Comparison of ENCODE assay signal across 32 cellular contexts in the genomic region with DNA sequence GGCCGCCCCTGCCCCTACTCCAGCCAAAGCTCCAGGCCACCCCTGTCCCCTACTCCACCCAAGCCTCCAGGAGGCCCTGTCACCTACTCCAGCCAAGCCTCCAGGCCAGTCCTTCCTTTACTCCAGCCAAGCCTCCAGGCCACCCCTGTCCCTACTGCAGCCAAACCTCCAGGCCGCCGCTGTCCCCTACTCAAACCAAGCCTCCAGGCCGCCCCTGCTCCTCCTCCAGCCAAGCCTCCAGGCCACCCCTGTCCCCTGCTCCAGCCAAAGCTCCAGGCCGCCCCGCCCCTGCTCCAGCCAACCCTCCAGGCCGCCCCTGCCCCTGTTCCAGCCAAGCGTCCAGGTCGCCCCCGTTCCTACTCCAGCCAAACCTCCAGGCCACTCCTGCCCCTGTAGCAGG. TPM values are rescaled to one million over a fixed set of nuclear protein-coding genes. Genes with fewer than 3 reads are reported as not detected.
A peak's percentile ranks its signal among the peaks of the same experiment; 100 is the strongest.
DNase-seq lines count a peak whose midpoint lies in the region; ATAC-seq, FAIRE-seq and TF ChIP-seq lines count a peak whose summit lies in the region.
"Had no signal": no experiment of that assay in that cellular context is flagged by ENCODE, and none has a peak within 500 bp of the region (broad histone marks: within the 10 kb centered on the region; RNA-seq: fewer than 3 reads in every experiment).

No MANE protein-coding gene starts in this region.

- H2AFZ ChIP-seq in GM12878 (ENCODE audit: control insufficient read depth, low read depth, low read length) (no peak overlapping the region), neuronal stem cell (ENCODE audit: low read length) (peak overlapping the region; percentile 64)
- H2AFZ ChIP-seq: PC-9 had no signal

- no peak overlapping the region for H3K4me3 ChIP-seq in Caco-2 (ENCODE audit: low read depth, low read length)
- H3K4me3 ChIP-seq in GM12878: no peak overlapping the region
- H3K4me3 ChIP-seq in neuronal stem cell (ENCODE audit: low read length in 2 of 2): no peak overlapping the region
- H3K4me3 ChIP-seq: coronary artery, PC-9, prostate gland had no signal

- H2BK12ac ChIP-seq in neuronal stem cell (ENCODE audit: low read length): no peak overlapping the region

- H3K9me3 ChIP-seq in Caco-2: no peaks in the 10 kb centered on the region
- H3K9me3 ChIP-seq in GM12878 (replicated peaks; ENCODE audit: control insufficient read depth, insufficient read depth, low read length): no peaks in the 10 kb centered on the region
- H3K9me3 ChIP-seq in neuronal stem cell (replicated peaks in 1 of 2; ENCODE audit: control insufficient read depth in 2 of 2, insufficient read depth in 1 of 2, low read depth in 1 of 2, low read length in 2 of 2): no peaks in the 10 kb centered on the region
- H3K9me3 ChIP-seq: prostate gland had no signal

- H2BK15ac ChIP-seq in neuronal stem cell (ENCODE audit: low read length): no peak overlapping the region

- in situ Hi-C loops in GM12878 (cut with MboI): no loop called here
- in situ Hi-C loops in G401 (cut with HindIII; ENCODE audit: low sequenced_read_pairs): no loop called here

- RAD21 ChIA-PET in GM12878 (lab: Charles Lee; ENCODE audit: unreplicated experiment): no interaction called here

- CTCF ChIA-PET in Caco-2 (lab: Charles Lee): no interaction called here
- CTCF ChIA-PET in GM12878 (lab: Yijun Ruan, JAX): no interaction called here

- H2BK120ac ChIP-seq in neuronal stem cell (ENCODE audit: low read depth, low read length): no peak overlapping the region

- no peaks in the 10 kb centered on the region for H3K79me1 ChIP-seq in neuronal stem cell (ENCODE audit: low read depth, low read length)

- no peak overlapping the region for H3K23ac ChIP-seq in neuronal stem cell (ENCODE audit: low read depth, low read length, poor library complexity)

- TF ChIP-seq CTCF in Caco-2 (IDR thresholded peaks at IDR 0.05; ENCODE audit: insufficient read depth in 1 of 2, low read depth in 1 of 2, low read length in 1 of 2, severe bottlenecking in 1 of 2, unreplicated experiment in 1 of 2): no peak
- no peak for TF ChIP-seq CTCF in GM12878 (IDR thresholded peaks at IDR 0.05 in 2 of 3, conservative IDR thresholded peaks at IDR 0.05 in 1 of 3; ENCODE audit: control insufficient read depth in 2 of 3, extremely low read depth in 1 of 3, insufficient read depth in 1 of 3, low read depth in 3 of 3, low read length in 3 of 3)

- peaks cover under 1% of the 10 kb centered on the region for H3K36me3 Mint-ChIP-seq in Caco-2 (ENCODE audit: insufficient read depth, unreplicated experiment)
- H3K36me3 Mint-ChIP-seq: activated naive CD8-positive, alpha-beta T cell; type B pancreatic cell had no signal

- TF ChIP-seq POLR2A in GM12878 (IDR thresholded peaks at IDR 0.05; ENCODE audit: low read depth, low read length): no peak

- TF ChIP-seq RAD21 in GM12878 (IDR thresholded peaks at IDR 0.05; ENCODE audit: insufficient read depth, low read depth, low read length): no peak

- SMC1A ChIA-PET in GM12878 (lab: Charles Lee; ENCODE audit: uncharacterized antibody, unreplicated experiment): no interaction called here

- H3K14ac ChIP-seq in neuronal stem cell (ENCODE audit: low read length): peak overlapping the region; percentile 21

- H4K8ac ChIP-seq in neuronal stem cell (ENCODE audit: low read depth, low read length): no peak overlapping the region

- H3K4me2 ChIP-seq in GM12878 (ENCODE audit: control insufficient read depth, insufficient read depth): no peak overlapping the region
- H3K4me2 ChIP-seq in neuronal stem cell (ENCODE audit: insufficient read depth, low read length, poor library complexity, severe bottlenecking): no peak overlapping the region
- H3K4me2 ChIP-seq: PC-9 had no signal

- ATAC-seq in GM19397 (IDR thresholded peaks at IDR 0.05; ENCODE audit: unreplicated experiment): peak; percentile 11
- ATAC-seq in GM12878: peak; percentile 37
- ATAC-seq: left lobe of liver had no signal

- H3K9ac ChIP-seq in GM12878 (ENCODE audit: control insufficient read depth, insufficient read depth, low read length) (no peak overlapping the region), neuronal stem cell (ENCODE audit: low read depth, low read length, poor library complexity) (peak overlapping the region; percentile 60)

- H4K20me1 ChIP-seq in GM12878 (ENCODE audit: control insufficient read depth, insufficient read depth): no peaks in the 10 kb centered on the region

- DNase-seq in Caco-2: no peak
- no peak for DNase-seq in GM12878 (ENCODE audit: low read depth, low spot score)
- DNase-seq in neuronal stem cell (ENCODE audit: low spot score): no peak
- no peak for DNase-seq in mesenteric fat pad (ENCODE audit: low spot score)
- DNase-seq in D341Med (ENCODE audit: low spot score): no peak
- DNase-seq in G401 (ENCODE audit: low spot score): no peak
- DNase-seq: activated CD4-positive, alpha-beta T cell treated with anti-CD3 and anti-CD28 coated beads, Interleukin-2, amount 10 ng/mL, durations not matched to agents 24 days and 14 days; activated effector memory CD4-positive, alpha-beta T cell treated with anti-CD3 and anti-CD28 coated beads, Interleukin-2, amount 50 U/mL, for 16 hours; C1 segment of cervical spinal cord; COR-L47; DMS79; effector memory CD4-positive, alpha-beta T cell; HCEC 1CT; Karpas-422; NCI-H2029 treated with DMSO at 0.1 percent for 48 hours; NCI-H524; nucleus accumbens; PC-9; SHP77 treated with DMSO at 0.1 percent for 48 hours; stimulated activated CD4-positive, alpha-beta T cell treated with anti-CD3 and anti-CD28 coated beads, Interleukin-4, amount 100 ng/mL, for 1 hour; substantia nigra; T-helper 9 cell; WERI-Rb-1 had no signal

- 66% methylated on average over 9 of the region's 10 CpGs for WGBS in GM12878 (ENCODE audit: insufficient coverage, insufficient replicate concordance, low lambda C conversion rate, missing lambda C conversion rate)
- no CpG with 5 or more reads among the region's 10 CpGs for WGBS in neuronal stem cell (ENCODE audit: extremely low coverage in 2 of 2, insufficient read length in 2 of 2, insufficient replicate concordance in 1 of 2), 2 donors

- no peak for TF ChIP-seq EP300 in GM12878 (IDR thresholded peaks at IDR 0.05; ENCODE audit: borderline replicate concordance in 1 of 2, control insufficient read depth in 1 of 2, low read depth in 2 of 2, low read length in 2 of 2)

- H3K4me1 Mint-ChIP-seq in Caco-2 (ENCODE audit: low read depth, unreplicated experiment): no peaks in the 10 kb centered on the region

- no peaks in the 10 kb centered on the region for H3K4me1 ChIP-seq in Caco-2
- H3K4me1 ChIP-seq in GM12878 (ENCODE audit: control insufficient read depth, insufficient read depth, low read length): no peaks in the 10 kb centered on the region; the same call in 1 of the 2 replicates
- H3K4me1 ChIP-seq in neuronal stem cell (ENCODE audit: control insufficient read depth in 2 of 2, insufficient read depth in 1 of 2, low read depth in 1 of 2, low read length in 2 of 2): no peaks in the 10 kb centered on the region
- H3K4me1 ChIP-seq: prostate gland had no signal

- peak overlapping the region; percentile 61 for H3K27ac Mint-ChIP-seq in Caco-2 (ENCODE audit: unreplicated experiment)
- H3K27ac Mint-ChIP-seq: activated CD4-positive, alpha-beta T cell treated with anti-CD3 and anti-CD28 coated beads, Interleukin-2, amount 10 ng/mL, durations not matched to agents 24 days and 14 days; activated naive CD8-positive, alpha-beta T cell; type B pancreatic cell had no signal

- H3K36me3 ChIP-seq in Caco-2 (ENCODE audit: control insufficient read depth, insufficient read depth, low read length) (no peaks in the 10 kb centered on the region), GM12878 (ENCODE audit: control insufficient read depth in 2 of 2, insufficient read depth in 2 of 2, low read length in 1 of 2) (no peaks in the 10 kb centered on the region), neuronal stem cell (replicated peaks in 1 of 2; ENCODE audit: control insufficient read depth in 2 of 2, insufficient read depth in 2 of 2, low read length in 2 of 2) (no peaks in the 10 kb centered on the region)
- H3K36me3 ChIP-seq: prostate gland had no signal

- H3K9me3 Mint-ChIP-seq in Caco-2 (ENCODE audit: unreplicated experiment): no peaks in the 10 kb centered on the region
- H3K9me3 Mint-ChIP-seq: activated CD4-positive, alpha-beta T cell treated with anti-CD3 and anti-CD28 coated beads, Interleukin-2, amount 10 ng/mL, durations not matched to agents 24 days and 14 days; type B pancreatic cell had no signal

- no peaks in the 10 kb centered on the region for H3K27me3 Mint-ChIP-seq in Caco-2 (ENCODE audit: insufficient read depth, unreplicated experiment)
- H3K27me3 Mint-ChIP-seq: activated CD4-positive, alpha-beta T cell treated with anti-CD3 and anti-CD28 coated beads, Interleukin-2, amount 10 ng/mL, durations not matched to agents 24 days and 14 days; activated naive CD8-positive, alpha-beta T cell; type B pancreatic cell had no signal

- BruUV-seq in Caco-2 (replicated peaks; lab: Mats Ljungman, UMichigan): no TSS peak
- no TSS peak for BruUV-seq in GM12878 (replicated peaks; lab: Mats Ljungman, UMichigan)

- no peak overlapping the region for H3K18ac ChIP-seq in neuronal stem cell (ENCODE audit: low read length)

- POLR2A ChIA-PET in Caco-2 (lab: Charles Lee): no interaction called here
- POLR2A ChIA-PET in GM12878 (lab: Charles Lee): no interaction called here

- H2AK5ac ChIP-seq in neuronal stem cell (ENCODE audit: low read depth, low read length): no peak overlapping the region

- H3K27ac ChIP-seq in GM12878 (ENCODE audit: control insufficient read depth, insufficient read depth) (no peak overlapping the region), neuronal stem cell (replicated peaks; ENCODE audit: low read length) (no peak overlapping the region)
- H3K27ac ChIP-seq: coronary artery, PC-9, prostate gland, WERI-Rb-1 had no signal

- H4K91ac ChIP-seq in neuronal stem cell (ENCODE audit: low read depth, low read length, poor library complexity): no peak overlapping the region

- FAIRE-seq in GM12878 (lab: Jason Lieb, UNC): no peak
- FAIRE-seq: bronchial epithelial cell had no signal

- no peaks in the 10 kb centered on the region for H3K27me3 ChIP-seq in Caco-2 (replicated peaks; ENCODE audit: control insufficient read depth, insufficient read depth, low read length)
- H3K27me3 ChIP-seq in GM12878 (replicated peaks in 1 of 2; ENCODE audit: control insufficient read depth in 2 of 2, insufficient read depth in 2 of 2, low read length in 1 of 2): no peaks in the 10 kb centered on the region; a peak in 1 of 4 replicates
- H3K27me3 ChIP-seq in neuronal stem cell (ENCODE audit: control insufficient read depth in 3 of 3, insufficient read depth in 3 of 3, low read depth in 1 of 3, low read length in 3 of 3): no peaks in the 10 kb centered on the region

- H3K4ac ChIP-seq in neuronal stem cell (ENCODE audit: low read length): no peak overlapping the region

- peak overlapping the region; percentile 53 for H2BK5ac ChIP-seq in neuronal stem cell (ENCODE audit: low read length)

- H3K79me2 ChIP-seq in GM12878 (ENCODE audit: control insufficient read depth, insufficient read depth, low read length): no peaks in the 10 kb centered on the region

- H3K4me3 Mint-ChIP-seq in Caco-2 (ENCODE audit: unreplicated experiment): no peak overlapping the region
- H3K4me3 Mint-ChIP-seq: activated CD4-positive, alpha-beta T cell treated with anti-CD3 and anti-CD28 coated beads, Interleukin-2, amount 10 ng/mL, durations not matched to agents 24 days and 14 days; activated naive CD8-positive, alpha-beta T cell; type B pancreatic cell had no signal

- intact Hi-C loops in Caco-2 (cut with micrococcal nuclease; ENCODE audit: unreplicated experiment): no loop called here
- intact Hi-C loops in GM12878 (cut with micrococcal nuclease; ENCODE audit: unreplicated experiment): no loop called here

RNA-seq across cellular contexts. Expression of a gene that starts 5.1 kb away (rescaled TPM):
- total RNA-seq in Caco-2 (2022) (not detected in 2 replicates), GM12878 (2014; rRNA removed) (not detected in 2 replicates), GM12878 (2014; rRNA removed; fragmentation: Illumina TruSeq; extraction: Trizol) (not detected in 2 replicates), GM12878 (2021) (not detected in 2 replicates), mesenteric fat pad (not detected)
- not detected in 2 replicates for total RNA-seq in GM12878 (2013; cell fraction: nucleolus; rRNA removed)
- 0.77 TPM for polyA plus RNA-seq in GM12878 (2011; ENCODE audit: low read depth)
- polyA plus RNA-seq in GM12878 (2011; rRNA removed) (not detected in 2 replicates), GM12878 (2014; fragmentation: Illumina TruSeq; extraction: Trizol) (0.29 TPM in 1 of 2 replicates, not detected in the other), GM12878 (2014; fragmentation: Nextera tagmentation; extraction: Ambion mirVana) (under 1 TPM in 1 of 2 experiments, not detected in 1; 0.18 TPM), GM12878 (2014; rRNA removed) (0.09 TPM in 1 of 2 replicates, not detected in the other), GM12878 (2016; fragmentation: Nextera tagmentation; extraction: Ambion mirVana) (not detected)
- polyA plus RNA-seq in GM12878 (2011; cell fraction: cytosol; rRNA removed): 0.10 and 0.20 TPM in 2 replicates
- polyA plus RNA-seq in GM12878 (2011; cell fraction: nucleus; rRNA removed): 0.18 TPM in 1 of 2 replicates, not detected in the other
- 0.45 and 1.1 TPM in 2 replicates for polyA plus RNA-seq in GM12878 (2012)
- polyA minus RNA-seq in GM12878 (2011; rRNA and poly(A)+ RNA removed): not detected in 2 replicates
- polyA minus RNA-seq in GM12878 (2011; cell fraction: cytosol; rRNA and poly(A)+ RNA removed): not detected in 2 replicates
- polyA minus RNA-seq in GM12878 (2011; cell fraction: nucleus; rRNA and poly(A)+ RNA removed): not detected in 2 replicates
- not detected for polyA plus RNA-seq in neuronal stem cell (2013, experiment 1 of 2)
- 0.06 TPM for polyA plus RNA-seq in neuronal stem cell (2013, experiment 2 of 2)
- not detected in 2 replicates for total RNA-seq in G401 (2014; rRNA removed; shearing (Covaris generic))
- total RNA-seq: epithelial cell of proximal tubule, glomerular endothelial cell, left lobe of liver, PC-9 had no signal

RNA-seq across cellular contexts. Expression of a gene that starts 18.4 kb away (rescaled TPM):
- total RNA-seq in Caco-2 (2022) (39.9 and 42.2 TPM in 2 replicates), GM12878 (2014; rRNA removed) (42.8 and 47.0 TPM in 2 replicates), GM12878 (2014; rRNA removed; fragmentation: Illumina TruSeq; extraction: Trizol) (14.3 and 16.1 TPM in 2 replicates), GM12878 (2021) (48.7 and 53.9 TPM in 2 replicates), mesenteric fat pad (31.4 TPM)
- total RNA-seq in GM12878 (2013; cell fraction: nucleolus; rRNA removed): 96.4 and 115 TPM in 2 replicates
- 17.3 TPM for polyA plus RNA-seq in GM12878 (2011; ENCODE audit: low read depth)
- polyA plus RNA-seq in GM12878 (2011; rRNA removed) (16.4 and 24.7 TPM in 2 replicates), GM12878 (2014; fragmentation: Illumina TruSeq; extraction: Trizol) (9.0 and 17.1 TPM in 2 replicates), GM12878 (2014; fragmentation: Nextera tagmentation; extraction: Ambion mirVana) (1 to 10 TPM; 3.0 to 5.6 TPM), GM12878 (2014; rRNA removed) (55.8 and 64.2 TPM in 2 replicates), GM12878 (2016; fragmentation: Nextera tagmentation; extraction: Ambion mirVana) (10 to 100 TPM; 26.3 to 42.6 TPM)
- 30.4 and 40.9 TPM in 2 replicates for polyA plus RNA-seq in GM12878 (2011; cell fraction: cytosol; rRNA removed)
- polyA plus RNA-seq in GM12878 (2011; cell fraction: nucleus; rRNA removed): 366 and 371 TPM in 2 replicates
- 53.8 and 67.0 TPM in 2 replicates for polyA plus RNA-seq in GM12878 (2012)
- polyA minus RNA-seq in GM12878 (2011; rRNA and poly(A)+ RNA removed): 4.9 and 9.4 TPM in 2 replicates
- 7.1 and 7.6 TPM in 2 replicates for polyA minus RNA-seq in GM12878 (2011; cell fraction: cytosol; rRNA and poly(A)+ RNA removed)
- polyA minus RNA-seq in GM12878 (2011; cell fraction: nucleus; rRNA and poly(A)+ RNA removed): 19.7 and 26.1 TPM in 2 replicates
- polyA plus RNA-seq in neuronal stem cell (2013, experiment 1 of 2): 24.9 TPM
- 23.8 TPM for polyA plus RNA-seq in neuronal stem cell (2013, experiment 2 of 2)
- total RNA-seq in G401 (2014; rRNA removed; shearing (Covaris generic)): 37.1 and 38.3 TPM in 2 replicates
